Comparison of ENCODE assay signal across 1 cellular context in the genomic region with DNA sequence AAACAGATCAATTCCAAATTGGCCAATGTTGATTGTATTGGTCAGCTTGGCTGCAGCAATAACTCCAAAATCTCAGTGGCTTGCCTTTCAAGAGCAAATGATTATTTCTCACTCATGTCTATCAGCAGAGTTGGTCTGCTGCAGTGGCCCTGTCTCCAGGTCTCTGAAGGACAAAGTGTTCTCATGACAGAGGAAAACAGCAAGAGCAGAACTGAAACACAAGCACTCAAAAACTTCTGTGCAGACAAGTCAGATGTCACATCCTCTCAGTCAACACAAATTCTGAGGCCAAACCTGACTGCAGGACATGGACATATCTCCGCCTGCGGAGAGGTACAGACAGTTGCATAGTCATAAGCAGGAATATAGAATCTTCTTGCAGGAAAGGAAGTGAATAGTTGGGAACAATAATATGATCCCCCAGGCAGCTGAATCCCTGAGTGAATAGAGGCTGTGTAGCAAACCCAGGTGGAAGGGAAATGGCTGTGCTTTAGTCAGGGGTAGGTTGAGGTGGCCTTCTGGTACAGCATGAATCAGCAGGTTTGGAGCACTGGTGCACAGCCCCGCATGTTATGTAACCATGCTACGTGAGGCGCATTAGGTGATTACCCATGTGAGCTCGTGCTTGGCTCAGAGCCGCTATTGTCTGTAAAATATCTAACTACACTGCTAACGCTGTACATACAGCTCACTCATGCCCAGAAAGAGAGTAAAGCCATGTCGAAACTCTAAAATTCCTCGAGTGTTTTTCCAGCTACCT.
TF ChIP-seq lines count a peak whose summit lies in the region.

No MANE protein-coding gene starts in this region.

TF ChIP-seq in K562, 482 proteins besides CTCF, POLR2A, EP300 and RAD21:
- TF ChIP-seq BRF1 (IDR thresholded peaks at IDR 0.05; ENCODE audit: borderline replicate concordance, extremely low read depth, insufficient read length) (no peak), ZNF561 (CRISPR knock-in tag; conservative IDR thresholded peaks at IDR 0.05) (no peak), CHD2 (IDR thresholded peaks at IDR 0.05; ENCODE audit: low read depth, low read length) (no peak), ZNF175 (CRISPR knock-in tag; IDR thresholded peaks at IDR 0.05; ENCODE audit: low read depth) (no peak), MAFG (tag; conservative IDR thresholded peaks at IDR 0.05) (peak; percentile 41), CXXC5 (CRISPR knock-in tag; IDR thresholded peaks at IDR 0.05) (no peak), ELF2 (CRISPR knock-in tag; IDR thresholded peaks at IDR 0.05) (no peak), POU5F1 (IDR thresholded peaks at IDR 0.05; ENCODE audit: borderline replicate concordance, low read depth, low read length, partially characterized antibody) (no peak), TEAD1 (CRISPR knock-in tag; IDR thresholded peaks at IDR 0.05) (no peak), MTA3 (IDR thresholded peaks at IDR 0.05; ENCODE audit: borderline replicate concordance) (no peak), NFE2 (IDR thresholded peaks at IDR 0.05; ENCODE audit: low read depth) (peak; percentile 41), SOX6 (IDR thresholded peaks at IDR 0.05) (no peak), XRCC3 (IDR thresholded peaks at IDR 0.05) (no peak), NBN (IDR thresholded peaks at IDR 0.05; ENCODE audit: low read depth) (no peak), CHD1 (IDR thresholded peaks at IDR 0.05; ENCODE audit: low read length) (no peak)
- TF ChIP-seq, protein P1, sequence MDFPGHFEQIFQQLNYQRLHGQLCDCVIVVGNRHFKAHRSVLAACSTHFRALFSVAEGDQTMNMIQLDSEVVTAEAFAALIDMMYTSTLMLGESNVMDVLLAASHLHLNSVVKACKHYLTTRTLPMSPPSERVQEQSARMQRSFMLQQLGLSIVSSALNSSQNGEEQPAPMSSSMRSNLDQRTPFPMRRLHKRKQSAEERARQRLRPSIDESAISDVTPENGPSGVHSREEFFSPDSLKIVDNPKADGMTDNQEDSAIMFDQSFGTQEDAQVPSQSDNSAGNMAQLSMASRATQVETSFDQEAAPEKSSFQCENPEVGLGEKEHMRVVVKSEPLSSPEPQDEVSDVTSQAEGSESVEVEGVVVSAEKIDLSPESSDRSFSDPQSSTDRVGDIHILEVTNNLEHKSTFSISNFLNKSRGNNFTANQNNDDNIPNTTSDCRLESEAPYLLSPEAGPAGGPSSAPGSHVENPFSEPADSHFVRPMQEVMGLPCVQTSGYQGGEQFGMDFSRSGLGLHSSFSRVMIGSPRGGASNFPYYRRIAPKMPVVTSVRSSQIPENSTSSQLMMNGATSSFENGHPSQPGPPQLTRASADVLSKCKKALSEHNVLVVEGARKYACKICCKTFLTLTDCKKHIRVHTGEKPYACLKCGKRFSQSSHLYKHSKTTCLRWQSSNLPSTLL (IDR thresholded peaks at IDR 0.05), result no peak
- TF ChIP-seq, protein P2, sequence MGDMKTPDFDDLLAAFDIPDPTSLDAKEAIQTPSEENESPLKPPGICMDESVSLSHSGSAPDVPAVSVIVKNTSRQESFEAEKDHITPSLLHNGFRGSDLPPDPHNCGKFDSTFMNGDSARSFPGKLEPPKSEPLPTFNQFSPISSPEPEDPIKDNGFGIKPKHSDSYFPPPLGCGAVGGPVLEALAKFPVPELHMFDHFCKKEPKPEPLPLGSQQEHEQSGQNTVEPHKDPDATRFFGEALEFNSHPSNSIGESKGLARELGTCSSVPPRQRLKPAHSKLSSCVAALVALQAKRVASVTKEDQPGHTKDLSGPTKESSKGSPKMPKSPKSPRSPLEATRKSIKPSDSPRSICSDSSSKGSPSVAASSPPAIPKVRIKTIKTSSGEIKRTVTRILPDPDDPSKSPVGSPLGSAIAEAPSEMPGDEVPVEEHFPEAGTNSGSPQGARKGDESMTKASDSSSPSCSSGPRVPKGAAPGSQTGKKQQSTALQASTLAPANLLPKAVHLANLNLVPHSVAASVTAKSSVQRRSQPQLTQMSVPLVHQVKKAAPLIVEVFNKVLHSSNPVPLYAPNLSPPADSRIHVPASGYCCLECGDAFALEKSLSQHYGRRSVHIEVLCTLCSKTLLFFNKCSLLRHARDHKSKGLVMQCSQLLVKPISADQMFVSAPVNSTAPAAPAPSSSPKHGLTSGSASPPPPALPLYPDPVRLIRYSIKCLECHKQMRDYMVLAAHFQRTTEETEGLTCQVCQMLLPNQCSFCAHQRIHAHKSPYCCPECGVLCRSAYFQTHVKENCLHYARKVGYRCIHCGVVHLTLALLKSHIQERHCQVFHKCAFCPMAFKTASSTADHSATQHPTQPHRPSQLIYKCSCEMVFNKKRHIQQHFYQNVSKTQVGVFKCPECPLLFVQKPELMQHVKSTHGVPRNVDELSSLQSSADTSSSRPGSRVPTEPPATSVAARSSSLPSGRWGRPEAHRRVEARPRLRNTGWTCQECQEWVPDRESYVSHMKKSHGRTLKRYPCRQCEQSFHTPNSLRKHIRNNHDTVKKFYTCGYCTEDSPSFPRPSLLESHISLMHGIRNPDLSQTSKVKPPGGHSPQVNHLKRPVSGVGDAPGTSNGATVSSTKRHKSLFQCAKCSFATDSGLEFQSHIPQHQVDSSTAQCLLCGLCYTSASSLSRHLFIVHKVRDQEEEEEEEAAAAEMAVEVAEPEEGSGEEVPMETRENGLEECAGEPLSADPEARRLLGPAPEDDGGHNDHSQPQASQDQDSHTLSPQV (IDR thresholded peaks at IDR 0.05), result no peak
